Comparison of ENCODE assay signal across 8 cellular contexts in genomic region chr16:56423584-56424403, GRCh38. TPM values are rescaled to one million over a fixed set of nuclear protein-coding genes. Genes with fewer than 3 reads are reported as not detected.
DNase-seq lines count a peak whose midpoint lies in the region; ATAC-seq and TF ChIP-seq lines count a peak whose summit lies in the region.

No MANE protein-coding gene starts in this region.

- H3K79me2 ChIP-seq in osteoblast (ENCODE audit: insufficient read depth, low read length) = peaks cover 59% of the 10 kb centered on the region

- WGBS in heart right ventricle, 2 donors = 27 to 29% methylated on average over 7 of the region's 7 CpGs

- H2AFZ ChIP-seq in osteoblast (ENCODE audit: low read length) = peak overlapping the region; percentile 69

- peak overlapping the region; percentile 99 for H3K4me2 ChIP-seq in osteoblast (ENCODE audit: insufficient read depth, low read length)

- no peak for DNase-seq in heart right ventricle
- no peak for DNase-seq in left cardiac atrium
- no peak for DNase-seq in SJSA1 (ENCODE audit: low read depth in 1 of 2, low spot score in 2 of 2)
- no peak for DNase-seq in epithelial cell of esophagus (ENCODE audit: low read depth)
- DNase-seq in osteoblast (ENCODE audit: insufficient read length, low spot score, missing footprints) = no peak
- no peak for DNase-seq in AG08395 (ENCODE audit: low spot score)
- no peak for DNase-seq in mucosa of descending colon
- DNase-seq in NCI-H2107 (lab: John Stamatoyannopoulos, UW) = no peak

- peaks cover 41% of the 10 kb centered on the region for H4K20me1 ChIP-seq in osteoblast (ENCODE audit: insufficient read depth, low read length)

- H3K4me3 ChIP-seq in heart right ventricle (peak overlapping the region; percentile 37 to 89 (median 79)), SJSA1 (peak overlapping the region; percentile 99), epithelial cell of esophagus (ENCODE audit: low read length) (peak overlapping the region; percentile 80), osteoblast (ENCODE audit: insufficient read depth, low read length) (peak overlapping the region; percentile 84), mucosa of descending colon (no peak overlapping the region)

- ATAC-seq in heart right ventricle (peak in 1 of 8 donors; percentile 16), left cardiac atrium (no peak), mucosa of descending colon (no peak)

- H3K27ac ChIP-seq in heart right ventricle = peak overlapping the region in 7 of 10 donors; percentile 83 to 91 (median 88)
- H3K27ac ChIP-seq in SJSA1 = no peak overlapping the region
- peak overlapping the region; percentile 69 for H3K27ac ChIP-seq in osteoblast (ENCODE audit: low read depth, low read length)

- no peak for TF ChIP-seq CTCF in heart right ventricle (IDR thresholded peaks at IDR 0.05)
- no peak for TF ChIP-seq CTCF in epithelial cell of esophagus (IDR thresholded peaks at IDR 0.05; ENCODE audit: insufficient read depth, low read depth, low read length, missing control alignments)
- no peak for TF ChIP-seq CTCF in osteoblast (IDR thresholded peaks at IDR 0.05; ENCODE audit: extremely low read depth, low read depth, low read length)
- no peak for TF ChIP-seq CTCF in mucosa of descending colon (IDR thresholded peaks at IDR 0.05)

- H3K9me3 ChIP-seq in heart right ventricle = no peaks in the 10 kb centered on the region
- H3K9me3 ChIP-seq in SJSA1 (replicated peaks) = no peaks in the 10 kb centered on the region
- H3K9me3 ChIP-seq in osteoblast (ENCODE audit: low read depth, low read length) = no peaks in the 10 kb centered on the region
- H3K9me3 ChIP-seq in mucosa of descending colon = no peaks in the 10 kb centered on the region

- intact Hi-C loops in heart right ventricle (cut with DNase I) (loop anchor here in 1 of 10 donors (2.0 kb wide), 1 partner anchor 27 kb away; the partner anchor contains the start of genes NUDT21 and OGFOD1), left cardiac atrium (cut with DNase I) (no loop called here), mucosa of descending colon (cut with DNase I, micrococcal nuclease) (no loop called here)

- H3K27me3 ChIP-seq in heart right ventricle = no peaks in the 10 kb centered on the region
- H3K27me3 ChIP-seq in SJSA1 (replicated peaks) = no peaks in the 10 kb centered on the region
- no peaks in the 10 kb centered on the region for H3K27me3 ChIP-seq in osteoblast (ENCODE audit: insufficient read depth, low read length)

- H3K36me3 ChIP-seq in heart right ventricle = peaks cover 0 to 3% (median 0%) of the 10 kb centered on the region in 9 donors
- H3K36me3 ChIP-seq in SJSA1 = peaks cover 4% of the 10 kb centered on the region
- no peaks in the 10 kb centered on the region for H3K36me3 ChIP-seq in osteoblast (ENCODE audit: insufficient read depth, low read length)
- H3K36me3 ChIP-seq in mucosa of descending colon (ENCODE audit: low read depth) = no peaks in the 10 kb centered on the region

- peaks cover 3 to 50% (median 29%) of the 10 kb centered on the region in 9 donors for H3K4me1 ChIP-seq in heart right ventricle
- H3K4me1 ChIP-seq in SJSA1 (replicated peaks) = peaks cover 10% of the 10 kb centered on the region
- H3K4me1 ChIP-seq in osteoblast (ENCODE audit: insufficient read depth, low read length) = peaks cover 24% of the 10 kb centered on the region
- peaks cover 20% of the 10 kb centered on the region for H3K4me1 ChIP-seq in mucosa of descending colon (ENCODE audit: low read depth)

RNA-seq across cellular contexts. Expression of gene AMFR, which starts 1.6 kb away (rescaled TPM):
- 10 to 100 TPM; 50.6 to 87.9 (median 69.7) TPM for total RNA-seq in heart right ventricle
- 10 to 100 TPM; 18.1 to 63.9 TPM for polyA plus RNA-seq in heart right ventricle
- 10 to 100 TPM; 78.6 to 94.4 TPM for total RNA-seq in left cardiac atrium
- 197 and 258 TPM in 2 replicates for total RNA-seq in SJSA1 (2014; rRNA removed; shearing (Covaris generic))
- total RNA-seq in osteoblast = 279 and 339 TPM in 2 replicates
- total RNA-seq in mucosa of descending colon = 100 to 1,000 TPM in 2 of 3 donors, 10 to 100 TPM in 1; 83.3 to 116 (median 102) TPM

RNA-seq across cellular contexts. Expression of gene NUDT21, which starts 27.3 kb away (rescaled TPM):
- total RNA-seq in heart right ventricle (10 to 100 TPM; 59.2 to 74.7 (median 63.4) TPM), left cardiac atrium (10 to 100 TPM; 66.2 to 77.8 TPM), osteoblast (58.6 and 64.5 TPM in 2 replicates), mucosa of descending colon (10 to 100 TPM; 64.4 to 94.2 (median 74.9) TPM)
- 10 to 100 TPM in 1 of 2 donors, 1 to 10 TPM in 1; 9.3 to 26.4 TPM for polyA plus RNA-seq in heart right ventricle
- total RNA-seq in SJSA1 (2014; rRNA removed; shearing (Covaris generic)) = 97.8 and 132 TPM in 2 replicates

RNA-seq across cellular contexts. Expression of gene OGFOD1, which starts 27.6 kb away (rescaled TPM):
- total RNA-seq in heart right ventricle = 10 to 100 TPM; 24.2 to 41.0 (median 36.8) TPM
- polyA plus RNA-seq in heart right ventricle = 10 to 100 TPM in 1 of 2 donors, 1 to 10 TPM in 1; 8.9 to 17.5 TPM
- total RNA-seq in left cardiac atrium = 10 to 100 TPM; 22.6 to 40.1 TPM
- total RNA-seq in SJSA1 (2014; rRNA removed; shearing (Covaris generic)) = 67.0 and 69.8 TPM in 2 replicates
- 39.2 and 47.4 TPM in 2 replicates for total RNA-seq in osteoblast
- total RNA-seq in mucosa of descending colon = 10 to 100 TPM; 17.4 to 27.8 (median 23.6) TPM
